In genomic region chr1:220271706-220272046, GRCh38 we compare ENCODE assay signal across 1 cellular context.
TF ChIP-seq lines count a peak whose summit lies in the region.

No MANE protein-coding gene starts in this region.

TF ChIP-seq in K562, 482 proteins besides CTCF, POLR2A, EP300 and RAD21 (continued from another document and continues in another):
- TF ChIP-seq CTCFL (IDR thresholded peaks at IDR 0.05; ENCODE audit: borderline replicate concordance, insufficient read depth, low read depth, low read length, poor library complexity, severe bottlenecking), result no peak
- TF ChIP-seq CHAMP1 (IDR thresholded peaks at IDR 0.05), result no peak
- TF ChIP-seq OTX1 (CRISPR knock-in tag; IDR thresholded peaks at IDR 0.05), result 0 out of 2 replicates have a peak, but pooled peaks have one; percentile 38
- TF ChIP-seq ARID4B (CRISPR knock-in tag; IDR thresholded peaks at IDR 0.05), result 0 out of 2 replicates have a peak, but pooled peaks have one; percentile 59
- no peak for TF ChIP-seq STAT5B (CRISPR knock-in tag; IDR thresholded peaks at IDR 0.05)
- TF ChIP-seq MLLT1 (IDR thresholded peaks at IDR 0.05), result peak in 1 of 2 experiments; percentile 62; a peak in 1 of 4 replicates
- TF ChIP-seq MNT (conservative IDR thresholded peaks at IDR 0.05), result no peak
- peak; percentile 77 for TF ChIP-seq SMARCE1 (IDR thresholded peaks at IDR 0.05)
- no peak for TF ChIP-seq HCFC1 (IDR thresholded peaks at IDR 0.05; ENCODE audit: low read depth, low read length)
- no peak for TF ChIP-seq ATF3 (IDR thresholded peaks at IDR 0.05)
- TF ChIP-seq ATF3 (CRISPR knock-in tag; conservative IDR thresholded peaks at IDR 0.05), result no peak
- no peak for TF ChIP-seq HNRNPLL (IDR thresholded peaks at IDR 0.05; ENCODE audit: low read depth, low read length, poor library complexity, severe bottlenecking)
- peak; percentile 42; the same call in 1 of the 2 replicates for TF ChIP-seq ZNF512 (tag; IDR thresholded peaks at IDR 0.05)
- no peak for TF ChIP-seq GABPB2 (CRISPR knock-in tag; conservative IDR thresholded peaks at IDR 0.05)
- peak; percentile 72 for TF ChIP-seq EGR1 (conservative IDR thresholded peaks at IDR 0.05)
- TF ChIP-seq ZNF584 (CRISPR knock-in tag; IDR thresholded peaks at IDR 0.05; ENCODE audit: low read depth), result no peak
- TF ChIP-seq ZNF778 (CRISPR knock-in tag; IDR thresholded peaks at IDR 0.05), result no peak
- no peak for TF ChIP-seq GTF2F1 (IDR thresholded peaks at IDR 0.05; ENCODE audit: low read depth, low read length)
- 0 out of 2 replicates have a peak, but pooled peaks have one; percentile 26 for TF ChIP-seq PHB2 (IDR thresholded peaks at IDR 0.05; ENCODE audit: low read depth)
- peak in 1 of 2 experiments; percentile 24; a peak in 1 of 4 replicates for TF ChIP-seq KDM1A (IDR thresholded peaks at IDR 0.05)
- no peak for TF ChIP-seq RB1 (IDR thresholded peaks at IDR 0.05; ENCODE audit: low read depth)
- TF ChIP-seq ETS2 (tag; IDR thresholded peaks at IDR 0.05; ENCODE audit: borderline replicate concordance, poor library complexity, severe bottlenecking), result no peak
- TF ChIP-seq SRSF1 (IDR thresholded peaks at IDR 0.05; ENCODE audit: low read depth, low read length), result no peak
- TF ChIP-seq ZNF436 (CRISPR knock-in tag; IDR thresholded peaks at IDR 0.05), result no peak
- TF ChIP-seq ZNF764 (CRISPR knock-in tag; IDR thresholded peaks at IDR 0.05; ENCODE audit: low read depth), result no peak
- no peak for TF ChIP-seq ZFPM2 (CRISPR knock-in tag; IDR thresholded peaks at IDR 0.05)
- no peak for TF ChIP-seq KAT2B (IDR thresholded peaks at IDR 0.05; ENCODE audit: low read depth, low read length)
- TF ChIP-seq SRF (CRISPR knock-in tag; IDR thresholded peaks at IDR 0.05), result no peak
- TF ChIP-seq HDGF (IDR thresholded peaks at IDR 0.05), result peak; percentile 87; the same call in 1 of the 2 replicates
- TF ChIP-seq HMG20B (CRISPR knock-in tag; IDR thresholded peaks at IDR 0.05), result no peak
- TF ChIP-seq ZNF609 (CRISPR knock-in tag; IDR thresholded peaks at IDR 0.05; ENCODE audit: borderline replicate concordance), result no peak
- no peak for TF ChIP-seq BRD4 (IDR thresholded peaks at IDR 0.05)
- no peak for TF ChIP-seq YY1 (IDR thresholded peaks at IDR 0.05; ENCODE audit: borderline replicate concordance in 1 of 3, control insufficient read depth in 1 of 3, extremely low read depth in 1 of 3, insufficient read depth in 3 of 3, insufficient read length in 1 of 3, insufficient replicate concordance in 2 of 3, low read depth in 1 of 3, low read length in 2 of 3)
- TF ChIP-seq ZBTB11 (CRISPR knock-in tag; IDR thresholded peaks at IDR 0.05), result no peak
